1 cellular context compared by ENCODE assay signal in genomic region chr7:23058412-23059096, GRCh38.
TF ChIP-seq lines count a peak whose summit lies in the region.

No MANE protein-coding gene starts in this region.

TF ChIP-seq in K562, 482 proteins besides CTCF, POLR2A, EP300 and RAD21:
- 0 out of 4 replicates have a peak, but pooled peaks of 1 of the 2 experiments have one; percentile 5 for TF ChIP-seq NRF1 (conservative IDR thresholded peaks at IDR 0.05 in 1 of 2, IDR thresholded peaks at IDR 0.05 in 1 of 2)
- TF ChIP-seq TEAD4 (IDR thresholded peaks at IDR 0.05; ENCODE audit: low read length), result peak; percentile 6; the same call in 1 of the 2 replicates
- no peak for TF ChIP-seq TEAD4 (CRISPR knock-in tag; IDR thresholded peaks at IDR 0.05; ENCODE audit: borderline replicate concordance)
- TF ChIP-seq DPF2 (IDR thresholded peaks at IDR 0.05), result no peak
- TF ChIP-seq HNRNPUL1 (IDR thresholded peaks at IDR 0.05; ENCODE audit: low read length), result no peak
- peak; percentile 47; the same call in 1 of the 2 replicates for TF ChIP-seq GABPA (tag; conservative IDR thresholded peaks at IDR 0.05; ENCODE audit: low read depth)
- TF ChIP-seq FOXM1 (IDR thresholded peaks at IDR 0.05; ENCODE audit: low read depth), result peak; percentile 32; the same call in 1 of the 2 replicates
- TF ChIP-seq FOXM1 (CRISPR knock-in tag; IDR thresholded peaks at IDR 0.05; ENCODE audit: low read depth), result no peak
- TF ChIP-seq CEBPB (tag; IDR thresholded peaks at IDR 0.05), result peak; percentile 82
- TF ChIP-seq SMARCE1 (IDR thresholded peaks at IDR 0.05), result peak; percentile 43; the same call in 1 of the 2 replicates
- no peak for TF ChIP-seq CEBPG (CRISPR knock-in tag; IDR thresholded peaks at IDR 0.05)
- peak; percentile 39 to 66; a peak in 2 of 4 replicates for TF ChIP-seq CEBPG (tag; conservative IDR thresholded peaks at IDR 0.05 in 1 of 2, IDR thresholded peaks at IDR 0.05 in 1 of 2)
- TF ChIP-seq STAT6 (CRISPR knock-in tag; IDR thresholded peaks at IDR 0.05), result no peak
- no peak for TF ChIP-seq MCM2 (IDR thresholded peaks at IDR 0.05; ENCODE audit: low read depth)
- no peak for TF ChIP-seq MAX (CRISPR knock-in tag; IDR thresholded peaks at IDR 0.05)
- peak; percentile 19; the same call in 1 of the 2 replicates for TF ChIP-seq ELF2 (CRISPR knock-in tag; IDR thresholded peaks at IDR 0.05)
- peak; percentile 80 for TF ChIP-seq ZKSCAN3 (CRISPR knock-in tag; IDR thresholded peaks at IDR 0.05)
- TF ChIP-seq CHAMP1 (IDR thresholded peaks at IDR 0.05), result no peak
- TF ChIP-seq SPI1 (IDR thresholded peaks at IDR 0.05; ENCODE audit: borderline replicate concordance, low read depth, low read length), result peak; percentile 71; the same call in 1 of the 2 replicates
TF ChIP-seq in K562: peak in this region for 10.
